Comparison of ENCODE assay signal across 9 cellular contexts in the genomic region with DNA sequence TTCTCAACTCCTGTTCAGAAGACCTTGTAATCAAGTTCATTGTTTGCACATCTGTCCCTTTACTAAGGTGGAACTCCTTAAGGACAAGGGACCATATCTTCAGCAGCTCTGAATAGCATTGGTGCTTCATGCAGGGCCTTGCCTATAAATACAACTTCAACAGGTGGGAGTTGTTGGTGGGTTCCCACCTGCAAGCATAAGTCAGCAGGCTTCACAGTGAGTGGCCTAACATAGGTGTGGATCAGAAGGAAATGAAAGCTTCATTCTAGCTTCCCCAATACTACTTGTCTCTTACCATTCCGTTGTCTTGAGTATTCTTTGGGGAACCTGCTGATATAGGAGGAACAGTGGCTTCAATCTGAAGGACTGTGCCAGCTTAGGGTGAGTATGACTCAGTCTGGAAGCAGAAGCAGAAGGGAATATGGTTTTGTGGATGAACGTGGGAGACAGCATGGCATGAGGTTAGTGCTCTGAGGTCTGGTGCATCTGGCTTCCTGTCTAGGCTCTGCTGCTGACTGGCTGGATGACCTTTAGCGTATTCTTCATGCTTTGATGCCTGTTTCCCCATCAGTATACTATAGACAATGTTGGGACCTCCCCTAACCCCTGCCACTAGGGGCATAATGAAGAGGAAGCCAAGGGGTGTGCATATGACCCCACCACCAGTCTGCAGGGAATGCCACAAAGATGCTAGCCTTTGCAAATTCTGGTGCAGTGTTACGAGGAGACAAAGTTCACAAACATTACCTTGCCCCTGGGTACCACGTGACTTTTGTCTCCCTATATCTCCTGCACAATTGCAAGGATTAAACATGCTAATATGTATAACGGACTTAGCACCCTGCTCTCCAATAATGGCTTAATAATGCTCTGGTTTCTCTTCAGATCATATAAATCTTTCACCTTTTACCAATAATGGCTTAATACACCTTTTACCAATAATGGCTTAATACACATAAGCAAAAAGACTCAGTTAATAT.
A peak's percentile ranks its signal among the peaks of the same experiment; 100 is the strongest.
DNase-seq lines count a peak whose midpoint lies in the region; ATAC-seq and TF ChIP-seq lines count a peak whose summit lies in the region.
"Had no signal": no experiment of that assay in that cellular context is flagged by ENCODE, and none has a peak within 500 bp of the region (broad histone marks: within the 10 kb centered on the region; RNA-seq: fewer than 3 reads in every experiment).

No MANE protein-coding gene starts in this region.

- no peak overlapping the region for H3K9ac ChIP-seq in mammary epithelial cell (ENCODE audit: insufficient read depth, low read length)

- H3K4me3 ChIP-seq in mammary epithelial cell (replicated peaks in 1 of 3; ENCODE audit: insufficient read depth in 1 of 3, low read depth in 2 of 3, low read length in 3 of 3): no peak overlapping the region
- H3K4me3 ChIP-seq: heart right ventricle had no signal

- CTCF ChIA-PET in mammary epithelial cell (lab: Charles Lee; ENCODE audit: low non-redundant PET): no interaction called here

- no peak overlapping the region for H3K4me2 ChIP-seq in mammary epithelial cell (ENCODE audit: insufficient read depth, low read depth, low read length)

- no peaks in the 10 kb centered on the region for H3K27me3 ChIP-seq in mammary epithelial cell (ENCODE audit: insufficient read depth, low read length)
- H3K27me3 ChIP-seq: heart right ventricle had no signal

- peak; percentile 73 for TF ChIP-seq POLR2A in Raji (IDR thresholded peaks at IDR 0.05; ENCODE audit: insufficient read depth, low read depth, low read length)

- WGBS in mammary epithelial cell (ENCODE audit: low coverage, missing lambda C conversion rate): 95% methylated on average over 5 of the region's 6 CpGs

- H3K9me3 ChIP-seq in mammary epithelial cell (replicated peaks; ENCODE audit: insufficient read depth, low read length): no peaks in the 10 kb centered on the region
- H3K9me3 ChIP-seq: heart right ventricle had no signal

- in situ Hi-C loops in mammary epithelial cell (cut with MboI; ENCODE audit: low sequenced_read_pairs in 2 of 2): no loop called here

- H2AFZ ChIP-seq in mammary epithelial cell (ENCODE audit: low read depth, low read length): no peak overlapping the region

- peaks cover 3% of the 10 kb centered on the region for H3K4me1 ChIP-seq in mammary epithelial cell (ENCODE audit: insufficient read depth, low read length)

- no peaks in the 10 kb centered on the region for H3K36me3 ChIP-seq in mammary epithelial cell (ENCODE audit: insufficient read depth, low read length)
- H3K36me3 ChIP-seq: heart right ventricle had no signal

- intact Hi-C loops in mammary epithelial cell (cut with micrococcal nuclease): no loop called here

- no peaks in the 10 kb centered on the region for H4K20me1 ChIP-seq in mammary epithelial cell (ENCODE audit: insufficient read depth, low read length)

- ATAC-seq in HG02884 (IDR thresholded peaks at IDR 0.05; ENCODE audit: unreplicated experiment): peak; percentile 35

- dilution Hi-C loops in mammary epithelial cell (cut with HindIII; ENCODE audit: low sequenced_read_pairs): no loop called here

- H3K27ac ChIP-seq in mammary epithelial cell (ENCODE audit: insufficient read depth, low read depth, low read length): no peak overlapping the region

- no peak for TF ChIP-seq CTCF in mammary epithelial cell (conservative IDR thresholded peaks at IDR 0.05 in 1 of 2, IDR thresholded peaks at IDR 0.05 in 1 of 2; ENCODE audit: extremely low read depth in 1 of 2, insufficient read depth in 1 of 2, low read depth in 1 of 2, low read length in 2 of 2)

- DNase-seq in activated CD4-positive, alpha-beta T cell treated with anti-CD3 and anti-CD28 coated beads for 48 hours: peak; percentile 40
- DNase-seq in activated CD4-positive, alpha-beta T cell treated with anti-CD3 and anti-CD28 coated beads, Interleukin-2, amount 50 U/mL, for 1 hour: no peak
- DNase-seq in myocyte (ENCODE audit: low read depth): peak; percentile 41
- DNase-seq in mammary epithelial cell: no peak
- no peak for DNase-seq in LoVo (ENCODE audit: low spot score)
- DNase-seq in SHP77 (lab: John Stamatoyannopoulos, UW): no peak
- DNase-seq: heart right ventricle had no signal

- BruUV-seq in mammary epithelial cell (replicated peaks; lab: Mats Ljungman, UMichigan): no TSS peak

- H3K79me2 ChIP-seq in mammary epithelial cell (ENCODE audit: insufficient read depth, low read length): no peaks in the 10 kb centered on the region

Comparison
In these comparisons a context has a peak if more than half of its experiments do, and no peak if none do; other contexts are left out.
1. DNase-seq: peak in activated CD4-positive, alpha-beta T cell treated with anti-CD3 and anti-CD28 coated beads for 48 hours (single experiment) and myocyte (single experiment); none in activated CD4-positive, alpha-beta T cell treated with anti-CD3 and anti-CD28 coated beads, Interleukin-2, amount 50 U/mL, for 1 hour (single experiment), mammary epithelial cell (single experiment), LoVo (single experiment) and SHP77 (0 of 2).